8 cellular contexts compared by ENCODE assay signal in genomic region chr19:45442927-45443461, GRCh38. TPM values are rescaled to one million over a fixed set of nuclear protein-coding genes. Genes with fewer than 3 reads are reported as not detected.
DNase-seq lines count a peak whose midpoint lies in the region; ATAC-seq and TF ChIP-seq lines count a peak whose summit lies in the region.

No MANE protein-coding gene starts in this region.

- H3K9me3 Mint-ChIP-seq in chondrocyte (ENCODE audit: low read depth), result no peaks in the 10 kb centered on the region

- H3K9me3 ChIP-seq in subcutaneous abdominal adipose tissue (ENCODE audit: control insufficient read depth in 5 of 5, low read length in 5 of 5), result no peaks in the 10 kb centered on the region

- peak overlapping the region; percentile 81 for H3K4me3 Mint-ChIP-seq in chondrocyte (ENCODE audit: unreplicated experiment)

- peak; percentile 50 for DNase-seq in activated T-cell treated with anti-CD3 and anti-CD28 coated beads, Interleukin-2, amount 50 U/mL, for 1 hour
- DNase-seq in activated T-cell treated with anti-CD3 and anti-CD28 coated beads for 4 hours (no peak), SIG-M5 (lab: John Stamatoyannopoulos, UW) (peak; percentile 92), chondrocyte (ENCODE audit: low spot score) (no peak), left lobe of liver (ENCODE audit: low spot score) (peak; percentile 62), hepatic stellate cell (ENCODE audit: low spot score) (no peak)

- H3K4me1 ChIP-seq in subcutaneous abdominal adipose tissue (ENCODE audit: control insufficient read depth in 5 of 5, insufficient read depth in 5 of 5, low read length in 5 of 5), result peaks cover 4 to 34% (median 33%) of the 10 kb centered on the region in 5 donors

- H3K4me3 ChIP-seq in subcutaneous abdominal adipose tissue (ENCODE audit: low read depth in 1 of 5, low read length in 5 of 5), result peak overlapping the region; percentile 30 to 77 (median 55)

- H3K27ac ChIP-seq in subcutaneous abdominal adipose tissue (ENCODE audit: low read depth, low read length), result peak overlapping the region; percentile 92

- H3K27ac Mint-ChIP-seq in chondrocyte (ENCODE audit: unreplicated experiment), result peak overlapping the region; percentile 99

- ATAC-seq in left lobe of liver, result no peak
- ATAC-seq in GM21529 (IDR thresholded peaks at IDR 0.05; ENCODE audit: unreplicated experiment), result no peak

- H3K36me3 ChIP-seq in subcutaneous abdominal adipose tissue (ENCODE audit: control insufficient read depth in 5 of 5, insufficient read depth in 5 of 5, low read length in 5 of 5), result no peaks in the 10 kb centered on the region

- H3K4me1 Mint-ChIP-seq in chondrocyte (ENCODE audit: low read depth), result peaks cover 35% of the 10 kb centered on the region

- H3K36me3 Mint-ChIP-seq in chondrocyte (ENCODE audit: low read depth), result no peaks in the 10 kb centered on the region

- H3K9ac ChIP-seq in subcutaneous abdominal adipose tissue (ENCODE audit: low read length in 5 of 5), result peak overlapping the region in 2 of 5 donors; percentile 33 to 80

- TF ChIP-seq CTCF in chondrocyte (IDR thresholded peaks at IDR 0.05), result no peak

- no peaks in the 10 kb centered on the region for H3K27me3 ChIP-seq in subcutaneous abdominal adipose tissue (ENCODE audit: control insufficient read depth in 5 of 5, insufficient read depth in 4 of 5, low read length in 5 of 5)

- H3K27me3 Mint-ChIP-seq in chondrocyte (ENCODE audit: low read depth), result no peaks in the 10 kb centered on the region

RNA-seq across cellular contexts. Expression of gene ERCC1, which starts 19.3 kb away (rescaled TPM):
- total RNA-seq in chondrocyte, result 72.4 to 93.1 TPM (median 77.9 TPM) in 3 replicates
- total RNA-seq in left lobe of liver, result 25.8 TPM

RNA-seq across cellular contexts. Expression of gene FOSB, which starts 24.8 kb away (rescaled TPM):
- 25.5 to 50.9 TPM (median 43.8 TPM) in 3 replicates for total RNA-seq in chondrocyte
- 0.35 TPM for total RNA-seq in left lobe of liver

RNA-seq across cellular contexts. Expression of gene POLR1G, which starts 36.5 kb away (rescaled TPM):
- 7.3 to 10.4 TPM (median 9.6 TPM) in 3 replicates for total RNA-seq in chondrocyte
- 2.2 TPM for total RNA-seq in left lobe of liver

RNA-seq across cellular contexts. Expression of gene PPP1R13L, which starts 38.1 kb away (rescaled TPM):
- total RNA-seq in chondrocyte (67.2 to 111 TPM (median 110 TPM) in 3 replicates), left lobe of liver (8.0 TPM)

RNA-seq across cellular contexts. Expression of gene RTN2, which starts 53.9 kb away (rescaled TPM):
- 11.5 to 16.0 TPM (median 13.7 TPM) in 3 replicates for total RNA-seq in chondrocyte
- 3.0 TPM for total RNA-seq in left lobe of liver

Comparison
In these comparisons a context has a peak if more than half of its experiments do, and no peak if none do; other contexts are left out.
1. DNase-seq: peak in activated T-cell treated with anti-CD3 and anti-CD28 coated beads, Interleukin-2, amount 50 U/mL, for 1 hour (single experiment), SIG-M5 (single experiment) and left lobe of liver (single experiment); none in activated T-cell treated with anti-CD3 and anti-CD28 coated beads for 4 hours (single experiment), chondrocyte (single experiment) and hepatic stellate cell (single experiment).
2. RNA of gene FOSB, which starts 24.8 kb away (total RNA-seq): 25.5 to 50.9 TPM in chondrocyte; 0.35 TPM in left lobe of liver (single experiment); every median in the first group is over 10 times any median in the second.